In the genomic region with DNA sequence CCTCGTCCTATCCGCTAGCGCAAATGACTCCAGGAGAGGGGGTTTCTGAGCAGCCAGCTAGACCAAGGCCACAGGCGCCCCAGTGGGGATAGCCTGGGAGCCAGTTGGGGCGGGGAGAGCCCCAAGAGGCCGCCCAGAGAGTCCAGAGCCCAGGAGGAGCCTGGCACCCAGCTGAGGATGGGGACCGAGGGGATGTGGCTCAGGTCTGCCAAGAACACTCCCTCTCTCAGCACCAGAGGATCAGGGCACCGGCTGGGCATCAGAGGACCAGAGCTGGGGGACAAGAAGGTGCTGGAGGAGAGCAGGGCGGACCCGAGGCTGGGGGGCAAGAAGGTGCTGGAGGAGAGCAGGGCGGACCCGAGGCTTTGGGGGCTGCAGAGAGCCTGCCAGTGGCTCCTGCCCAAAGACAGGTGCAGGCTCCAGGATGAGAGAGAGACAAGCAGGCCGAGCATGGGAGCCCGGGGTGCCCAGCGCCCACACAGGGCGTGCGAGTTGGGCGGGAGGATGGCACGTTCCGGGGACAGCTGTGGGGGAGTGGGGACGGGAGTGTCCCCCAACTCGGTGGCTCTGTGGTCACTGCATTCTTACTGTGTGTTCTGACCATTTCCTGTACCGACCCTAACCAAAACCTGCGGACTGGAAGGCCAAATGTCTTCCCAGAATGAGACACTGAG, we compare ENCODE assay signal across 16 cellular contexts.
"Had no signal": no experiment of that assay in that cellular context is flagged by ENCODE, and none has a peak within 500 bp of the region (broad histone marks: within the 10 kb centered on the region; RNA-seq: fewer than 3 reads in every experiment).

No MANE protein-coding gene starts in this region.

- H3K4me3 Mint-ChIP-seq: immature natural killer cell; neural crest cell; stimulated activated memory B cell treated with anti-CD40 and anti-IgM and Interleukin-4, amounts not matched to agents 10 μg/mL and 1 μg/mL and 100 μg/mL, for 72 hours had no signal

- H3K4me1 ChIP-seq: colonic mucosa had no signal

- H3K27me3 ChIP-seq: colonic mucosa, heart left ventricle, ovary, thyroid gland had no signal

- H3K36me3 ChIP-seq: colonic mucosa, ovary, thyroid gland had no signal

- H3K27me3 Mint-ChIP-seq: stimulated activated memory B cell treated with anti-CD40 and anti-IgM and Interleukin-4, amounts not matched to agents 10 μg/mL and 1 μg/mL and 100 μg/mL, for 72 hours had no signal

- H3K9me3 ChIP-seq: colonic mucosa, heart left ventricle, ovary, thyroid gland had no signal

- H3K9me3 Mint-ChIP-seq: activated naive CD4-positive, alpha-beta T cell treated with anti-CD3 and anti-CD28 coated beads, Interleukin-2, amount 50 U/mL, for 72 hours; immature natural killer cell; neural crest cell; stimulated activated memory B cell treated with anti-CD40 and anti-IgM and Interleukin-4, amounts not matched to agents 10 μg/mL and 1 μg/mL and 100 μg/mL, for 72 hours had no signal

- DNase-seq: activated CD4-positive, alpha-beta T cell treated with anti-CD3 and anti-CD28 coated beads, Interleukin-2, amount 50 U/mL, for 4 hours; activated effector memory CD4-positive, alpha-beta T cell treated with Interleukin-2 at 50 U/mL for 16 hours; caudate nucleus; colonic mucosa; effector memory CD4-positive, alpha-beta T cell; foreskin melanocyte; heart left ventricle; immature natural killer cell; mesendoderm; ovary; stimulated activated CD4-positive, alpha-beta T cell treated with anti-CD3 and anti-CD28 coated beads, Interleukin-12 subunit alpha, Interleukin-12 subunit beta, amount 100 ng/mL, for 4 hours; thyroid gland had no signal

- H3K4me3 ChIP-seq: colonic mucosa, heart left ventricle, ovary, thyroid gland had no signal

- H3K36me3 Mint-ChIP-seq: activated naive CD4-positive, alpha-beta T cell treated with anti-CD3 and anti-CD28 coated beads, Interleukin-2, amount 50 U/mL, for 72 hours had no signal

- H3K27ac Mint-ChIP-seq: stimulated activated memory B cell treated with anti-CD40 and anti-IgM and Interleukin-4, amounts not matched to agents 10 μg/mL and 1 μg/mL and 100 μg/mL, for 72 hours had no signal

- H3K27ac ChIP-seq: colonic mucosa, epithelial cell of prostate, ovary, thyroid gland had no signal
